In the genomic region with DNA sequence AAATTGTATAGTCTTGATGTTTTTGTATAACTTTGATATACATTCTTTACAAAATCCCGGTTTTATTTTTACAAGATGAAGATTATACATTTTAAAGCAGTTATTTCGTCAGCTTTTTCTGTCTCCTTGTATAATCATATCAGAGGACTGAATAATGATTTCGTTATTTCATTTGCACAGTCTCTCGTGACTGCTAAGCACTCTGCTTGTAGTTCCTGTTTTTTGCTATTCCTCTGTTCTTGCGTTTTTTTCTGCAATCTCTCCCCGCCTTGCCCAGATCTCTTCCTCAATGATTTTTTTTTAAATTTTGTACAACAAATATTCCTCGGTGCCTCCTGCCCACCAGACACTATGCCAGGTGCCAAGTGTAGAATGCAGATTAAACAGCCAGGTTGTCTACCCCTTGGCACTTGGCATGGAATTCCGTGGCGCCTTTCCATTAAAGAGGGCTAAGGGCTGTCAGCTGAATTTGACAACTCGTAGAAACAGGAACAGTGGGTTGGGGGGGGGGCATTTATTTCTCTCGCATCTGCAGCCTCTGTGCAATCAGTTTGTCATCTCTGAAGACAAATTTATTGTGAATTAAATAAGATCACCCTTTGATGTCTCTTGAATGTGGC, we compare ENCODE assay signal across 18 cellular contexts.
DNase-seq lines count a peak whose midpoint lies in the region; TF ChIP-seq lines count a peak whose summit lies in the region.
"Had no signal": no experiment of that assay in that cellular context is flagged by ENCODE, and none has a peak within 500 bp of the region (broad histone marks: within the 10 kb centered on the region; RNA-seq: fewer than 3 reads in every experiment).

No MANE protein-coding gene starts in this region.

- peak overlapping the region; percentile 59 to 87 (median 81) for H3K27ac ChIP-seq in tibial nerve
- no peak overlapping the region for H3K27ac ChIP-seq in neuronal stem cell (replicated peaks; ENCODE audit: low read length)
- H3K27ac ChIP-seq: A549, psoas muscle had no signal

- H3K23ac ChIP-seq in neuronal stem cell (ENCODE audit: low read depth, low read length, poor library complexity), result no peak overlapping the region

- H3K27me3 ChIP-seq in endocrine pancreas (ENCODE audit: control insufficient read depth, insufficient read depth, low read length), result no peaks in the 10 kb centered on the region
- H3K27me3 ChIP-seq in tibial nerve, result no peaks in the 10 kb centered on the region
- H3K27me3 ChIP-seq in neuronal stem cell (ENCODE audit: control insufficient read depth in 3 of 3, insufficient read depth in 3 of 3, low read depth in 1 of 3, low read length in 3 of 3), result no peaks in the 10 kb centered on the region
- H3K27me3 ChIP-seq: stomach had no signal

- H3K4me1 ChIP-seq in endocrine pancreas (ENCODE audit: control insufficient read depth, insufficient read depth, low read length) (no peaks in the 10 kb centered on the region), tibial nerve (peaks cover 0 to 68% (median 30%) of the 10 kb centered on the region in 4 donors), neuronal stem cell (ENCODE audit: control insufficient read depth in 2 of 2, insufficient read depth in 1 of 2, low read depth in 1 of 2, low read length in 2 of 2) (peaks cover 21 to 33% of the 10 kb centered on the region in 2 donors)
- H3K4me1 ChIP-seq: A549, psoas muscle had no signal

- H2BK5ac ChIP-seq in neuronal stem cell (ENCODE audit: low read length), result no peak overlapping the region

- no peak overlapping the region for H2BK12ac ChIP-seq in neuronal stem cell (ENCODE audit: low read length)

- peak; percentile 43 for DNase-seq in NCI-H2171 treated with DMSO at 0.1 percent for 48 hours (lab: John Stamatoyannopoulos, UW)
- no peak for DNase-seq in NCI-H2171 (lab: John Stamatoyannopoulos, UW)
- DNase-seq in NOMO-1 treated with dmso at 0.1 percent for 144 hours (lab: John Stamatoyannopoulos, UW; ENCODE audit: unreplicated experiment), result peak; percentile 54
- DNase-seq in tibial nerve (ENCODE audit: low spot score in 2 of 2), result no peak
- DNase-seq in HEK293T (ENCODE audit: extremely low spot score), result no peak
- DNase-seq in kidney tubule cell (ENCODE audit: low spot score), result no peak
- no peak for DNase-seq in neuronal stem cell (ENCODE audit: low spot score)
- DNase-seq: activated effector memory CD4-positive, alpha-beta T cell treated with Interleukin-2 at 50 U/mL for 16 hours; aorta; CD4-positive, alpha-beta memory T cell; dermis blood vessel endothelial cell; KG1; NCI-H2029 treated with DMSO at 0.1 percent for 48 hours; psoas muscle; Right ventricle myocardium superior; stomach had no signal

- peak overlapping the region; percentile 32 for H3K4me3 ChIP-seq in endocrine pancreas (ENCODE audit: control insufficient read depth, insufficient read depth, low read length)
- no peak overlapping the region for H3K4me3 ChIP-seq in tibial nerve
- no peak overlapping the region for H3K4me3 ChIP-seq in neuronal stem cell (ENCODE audit: low read length in 2 of 2)
- H3K4me3 ChIP-seq: A549, psoas muscle, stomach had no signal

- no peak for TF ChIP-seq CTCF in tibial nerve (IDR thresholded peaks at IDR 0.05)

- H3K18ac ChIP-seq in neuronal stem cell (ENCODE audit: low read length), result no peak overlapping the region

- no peak overlapping the region for H3K9ac ChIP-seq in endocrine pancreas (ENCODE audit: control insufficient read depth, insufficient read depth, low read length)
- no peak overlapping the region for H3K9ac ChIP-seq in neuronal stem cell (ENCODE audit: low read depth, low read length, poor library complexity)

- H3K4ac ChIP-seq in neuronal stem cell (ENCODE audit: low read length), result no peak overlapping the region

- 46 to 49% methylated on average over 11 of the region's 11 CpGs for WGBS in tibial nerve, 2 donors
- WGBS in neuronal stem cell (ENCODE audit: extremely low coverage in 2 of 2, insufficient read length in 2 of 2, insufficient replicate concordance in 1 of 2), 2 donors, result no CpG with 5 or more reads among the region's 11 CpGs

- no peak overlapping the region for H3K4me2 ChIP-seq in neuronal stem cell (ENCODE audit: insufficient read depth, low read length, poor library complexity, severe bottlenecking)
- H3K4me2 ChIP-seq: A549 had no signal

- H3K79me1 ChIP-seq in neuronal stem cell (ENCODE audit: low read depth, low read length), result no peaks in the 10 kb centered on the region

- H3K9me3 ChIP-seq in endocrine pancreas (ENCODE audit: control insufficient read depth, low read length) (no peaks in the 10 kb centered on the region), tibial nerve (no peaks in the 10 kb centered on the region), neuronal stem cell (replicated peaks in 1 of 2; ENCODE audit: control insufficient read depth in 2 of 2, insufficient read depth in 1 of 2, low read depth in 1 of 2, low read length in 2 of 2) (no peaks in the 10 kb centered on the region)
- H3K9me3 ChIP-seq: A549, psoas muscle, stomach had no signal

- H2AK5ac ChIP-seq in neuronal stem cell (ENCODE audit: low read depth, low read length), result no peak overlapping the region

- no peak overlapping the region for H4K91ac ChIP-seq in neuronal stem cell (ENCODE audit: low read depth, low read length, poor library complexity)

- peak in 1 of 2 donors; percentile 49 for TF ChIP-seq EP300 in tibial nerve (IDR thresholded peaks at IDR 0.05)

- no peak overlapping the region for H2AFZ ChIP-seq in neuronal stem cell (ENCODE audit: low read length)

- TF ChIP-seq POLR2A in tibial nerve (IDR thresholded peaks at IDR 0.05), result no peak

- H2BK120ac ChIP-seq in neuronal stem cell (ENCODE audit: low read depth, low read length), result no peak overlapping the region

- no peak overlapping the region for H3K14ac ChIP-seq in neuronal stem cell (ENCODE audit: low read length)

- H4K8ac ChIP-seq in neuronal stem cell (ENCODE audit: low read depth, low read length), result no peak overlapping the region

- POLR2A ChIA-PET in HEK293T (lab: Yijun Ruan, JAX), result no interaction called here

- H2BK15ac ChIP-seq in neuronal stem cell (ENCODE audit: low read length), result no peak overlapping the region

- CTCF ChIA-PET in HEK293T (lab: Yijun Ruan, JAX), result no interaction called here

- H3K36me3 ChIP-seq in endocrine pancreas (ENCODE audit: control insufficient read depth, insufficient read depth, low read length) (no peaks in the 10 kb centered on the region), tibial nerve (no peaks in the 10 kb centered on the region), neuronal stem cell (replicated peaks in 1 of 2; ENCODE audit: control insufficient read depth in 2 of 2, insufficient read depth in 2 of 2, low read length in 2 of 2) (no peaks in the 10 kb centered on the region)
- H3K36me3 ChIP-seq: stomach had no signal

TF ChIP-seq in HEK293T, 16 proteins besides CTCF, POLR2A, EP300 and RAD21:
- TF ChIP-seq SUZ12 (IDR thresholded peaks at IDR 0.05), result no peak
- TF ChIP-seq, protein P1, sequence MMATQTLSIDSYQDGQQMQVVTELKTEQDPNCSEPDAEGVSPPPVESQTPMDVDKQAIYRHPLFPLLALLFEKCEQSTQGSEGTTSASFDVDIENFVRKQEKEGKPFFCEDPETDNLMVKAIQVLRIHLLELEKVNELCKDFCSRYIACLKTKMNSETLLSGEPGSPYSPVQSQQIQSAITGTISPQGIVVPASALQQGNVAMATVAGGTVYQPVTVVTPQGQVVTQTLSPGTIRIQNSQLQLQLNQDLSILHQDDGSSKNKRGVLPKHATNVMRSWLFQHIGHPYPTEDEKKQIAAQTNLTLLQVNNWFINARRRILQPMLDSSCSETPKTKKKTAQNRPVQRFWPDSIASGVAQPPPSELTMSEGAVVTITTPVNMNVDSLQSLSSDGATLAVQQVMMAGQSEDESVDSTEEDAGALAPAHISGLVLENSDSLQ (IDR thresholded peaks at IDR 0.05), result no peak
TF ChIP-seq in HEK293T: peak in this region for 0.

Comparison
In these comparisons a context has a peak if more than half of its experiments do, and no peak if none do; other contexts are left out.
1. DNase-seq: peak in NCI-H2171 treated with DMSO at 0.1 percent for 48 hours (single experiment) and NOMO-1 treated with dmso at 0.1 percent for 144 hours (single experiment); none in NCI-H2171 (single experiment), tibial nerve (0 of 2), HEK293T (single experiment), kidney tubule cell (single experiment) and neuronal stem cell (single experiment).